1 cellular context compared by ENCODE assay signal in genomic region chr2:76610451-76610850, GRCh38.
TF ChIP-seq lines count a peak whose summit lies in the region.

No MANE protein-coding gene starts in this region.

TF ChIP-seq in GM23338, 12 proteins besides CTCF, POLR2A, EP300 and RAD21:
- TF ChIP-seq ZNF462 (CRISPR knock-in tag; IDR thresholded peaks at IDR 0.05) (no peak), NANOG (IDR thresholded peaks at IDR 0.05; ENCODE audit: borderline replicate concordance) (no peak), ETS1 (IDR thresholded peaks at IDR 0.05) (no peak), POLR2AphosphoS5 (IDR thresholded peaks at IDR 0.05; ENCODE audit: low read depth) (no peak), JUNB (IDR thresholded peaks at IDR 0.05; ENCODE audit: unreplicated experiment) (no peak), ZNF114 (CRISPR knock-in tag; IDR thresholded peaks at IDR 0.05) (no peak), EZH2phosphoT487 (IDR thresholded peaks at IDR 0.05; ENCODE audit: unreplicated experiment) (no peak), REST (IDR thresholded peaks at IDR 0.05; ENCODE audit: unreplicated experiment) (no peak), EZH2 (IDR thresholded peaks at IDR 0.05; ENCODE audit: low read depth, unreplicated experiment) (no peak), ZNF331 (CRISPR knock-in tag; IDR thresholded peaks at IDR 0.05; ENCODE audit: low read depth) (no peak), CREB1 (CRISPR knock-in tag; IDR thresholded peaks at IDR 0.05; ENCODE audit: low read depth) (no peak), STAT1 (IDR thresholded peaks at IDR 0.05; ENCODE audit: unreplicated experiment) (no peak)
